In genomic region chr17:4554997-4555799, GRCh38 we compare ENCODE assay signal across 8 cellular contexts. TPM values are rescaled to one million over a fixed set of nuclear protein-coding genes. Genes with fewer than 3 reads are reported as not detected.
DNase-seq lines count a peak whose midpoint lies in the region; ATAC-seq and TF ChIP-seq lines count a peak whose summit lies in the region.

A gene with protein sequence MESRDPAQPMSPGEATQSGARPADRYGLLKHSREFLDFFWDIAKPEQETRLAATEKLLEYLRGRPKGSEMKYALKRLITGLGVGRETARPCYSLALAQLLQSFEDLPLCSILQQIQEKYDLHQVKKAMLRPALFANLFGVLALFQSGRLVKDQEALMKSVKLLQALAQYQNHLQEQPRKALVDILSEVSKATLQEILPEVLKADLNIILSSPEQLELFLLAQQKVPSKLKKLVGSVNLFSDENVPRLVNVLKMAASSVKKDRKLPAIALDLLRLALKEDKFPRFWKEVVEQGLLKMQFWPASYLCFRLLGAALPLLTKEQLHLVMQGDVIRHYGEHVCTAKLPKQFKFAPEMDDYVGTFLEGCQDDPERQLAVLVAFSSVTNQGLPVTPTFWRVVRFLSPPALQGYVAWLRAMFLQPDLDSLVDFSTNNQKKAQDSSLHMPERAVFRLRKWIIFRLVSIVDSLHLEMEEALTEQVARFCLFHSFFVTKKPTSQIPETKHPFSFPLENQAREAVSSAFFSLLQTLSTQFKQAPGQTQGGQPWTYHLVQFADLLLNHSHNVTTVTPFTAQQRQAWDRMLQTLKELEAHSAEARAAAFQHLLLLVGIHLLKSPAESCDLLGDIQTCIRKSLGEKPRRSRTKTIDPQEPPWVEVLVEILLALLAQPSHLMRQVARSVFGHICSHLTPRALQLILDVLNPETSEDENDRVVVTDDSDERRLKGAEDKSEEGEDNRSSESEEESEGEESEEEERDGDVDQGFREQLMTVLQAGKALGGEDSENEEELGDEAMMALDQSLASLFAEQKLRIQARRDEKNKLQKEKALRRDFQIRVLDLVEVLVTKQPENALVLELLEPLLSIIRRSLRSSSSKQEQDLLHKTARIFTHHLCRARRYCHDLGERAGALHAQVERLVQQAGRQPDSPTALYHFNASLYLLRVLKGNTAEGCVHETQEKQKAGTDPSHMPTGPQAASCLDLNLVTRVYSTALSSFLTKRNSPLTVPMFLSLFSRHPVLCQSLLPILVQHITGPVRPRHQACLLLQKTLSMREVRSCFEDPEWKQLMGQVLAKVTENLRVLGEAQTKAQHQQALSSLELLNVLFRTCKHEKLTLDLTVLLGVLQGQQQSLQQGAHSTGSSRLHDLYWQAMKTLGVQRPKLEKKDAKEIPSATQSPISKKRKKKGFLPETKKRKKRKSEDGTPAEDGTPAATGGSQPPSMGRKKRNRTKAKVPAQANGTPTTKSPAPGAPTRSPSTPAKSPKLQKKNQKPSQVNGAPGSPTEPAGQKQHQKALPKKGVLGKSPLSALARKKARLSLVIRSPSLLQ (N-terminal part only) (minus strand): TSS chr17:4555384. CDS start chr17:4555324, 60 bp downstream.

- peak; percentile 72 for TF ChIP-seq POLR2A in prostate gland (IDR thresholded peaks at IDR 0.05)

- H3K4me1 Mint-ChIP-seq in T-helper 17 cell: peaks cover 18% of the 10 kb centered on the region

- under 1% methylated on average over 64 of the region's 69 CpGs for WGBS in prostate gland
- under 1% methylated on average over 69 of the region's 69 CpGs for WGBS in urinary bladder

- H3K4me3 Mint-ChIP-seq in T-helper 17 cell: peak within 1 kb of the TSS; percentile 94

- no peaks in the 10 kb centered on the region for H3K9me3 ChIP-seq in T-helper 17 cell (ENCODE audit: control insufficient read depth, low read length, poor library complexity, severe bottlenecking)
- no peaks in the 10 kb centered on the region for H3K9me3 ChIP-seq in prostate gland

- peak within 1 kb of the TSS; percentile 97 for H3K27ac Mint-ChIP-seq in T-helper 17 cell

- H3K36me3 ChIP-seq in prostate gland (peaks cover 6 to 12% of the 10 kb centered on the region in 2 donors), urinary bladder (ENCODE audit: insufficient read depth) (no peaks in the 10 kb centered on the region)

- H3K4me3 ChIP-seq in prostate gland (peak within 1 kb of the TSS; percentile 51 to 55), urinary bladder (ENCODE audit: low read depth, low read length) (peak within 1 kb of the TSS; percentile 65)

- TF ChIP-seq CTCF in GM13976 (IDR thresholded peaks at IDR 0.05; ENCODE audit: borderline replicate concordance, control extremely low read depth, extremely low read depth, insufficient read depth, missing control alignments) (no peak), prostate gland (IDR thresholded peaks at IDR 0.05) (peak in 3 of 4 experiments; percentile 26 to 36 (median 33))

- ATAC-seq in HG02884 (IDR thresholded peaks at IDR 0.05; ENCODE audit: unreplicated experiment) (peak; percentile 84), T-helper 17 cell (peak; percentile 95), left ventricle myocardium superior (peak; percentile 95)

- DNase-seq in GM13976 (ENCODE audit: low spot score): peak; percentile 100
- peak; percentile 97 for DNase-seq in NCI-H1694 treated with DMSO at 0.1 percent for 48 hours (lab: John Stamatoyannopoulos, UW)
- DNase-seq in T-helper 17 cell: peak; percentile 95 to 98 (median 96)
- peak; percentile 54 to 97 (median 89) for DNase-seq in amygdala (lab: John Stamatoyannopoulos, UW)
- peak; percentile 99 for DNase-seq in left ventricle myocardium superior
- DNase-seq in prostate gland (ENCODE audit: low spot score): peak; percentile 94

- intact Hi-C loops in left ventricle myocardium superior (cut with micrococcal nuclease): no loop called here
- intact Hi-C loops in prostate gland (cut with DNase I): no loop called here

- H3K4me1 ChIP-seq in prostate gland (replicated peaks) (peaks cover 7% of the 10 kb centered on the region), urinary bladder (ENCODE audit: insufficient read depth) (peaks cover 4% of the 10 kb centered on the region)

- H3K27ac ChIP-seq in prostate gland (peak within 1 kb of the TSS; percentile 41 to 67), urinary bladder (ENCODE audit: low read depth) (peak within 1 kb of the TSS; percentile 77)

- H3K27me3 Mint-ChIP-seq in T-helper 17 cell: no peaks in the 10 kb centered on the region

- H3K27me3 ChIP-seq in prostate gland (replicated peaks; ENCODE audit: insufficient read depth): no peaks in the 10 kb centered on the region

- in situ Hi-C loops in GM13976 (cut with MboI; ENCODE audit: low sequenced_read_pairs, unreplicated experiment): no loop called here

- H3K36me3 Mint-ChIP-seq in T-helper 17 cell (ENCODE audit: low read depth): no peaks in the 10 kb centered on the region

RNA-seq across cellular contexts. Expression of the gene that starts here (rescaled TPM):
- total RNA-seq in T-helper 17 cell (10 to 100 TPM; 63.8 to 64.4 TPM), left ventricle myocardium superior (18.5 TPM), prostate gland (10 to 100 TPM; 44.4 to 71.2 TPM), urinary bladder (20.7 TPM)
- 29.8 TPM for polyA plus RNA-seq in urinary bladder

Comparison
In these comparisons a context has a peak if more than half of its experiments do, and no peak if none do; other contexts are left out.
1. Peak in every context shown above with its lines: DNase-seq, ATAC-seq, H3K4me3 ChIP-seq and H3K27ac ChIP-seq.